19 cellular contexts compared by ENCODE assay signal in genomic region chr10:69896601-69897000, GRCh38.
DNase-seq lines count a peak whose midpoint lies in the region; ATAC-seq and TF ChIP-seq lines count a peak whose summit lies in the region.
"Had no signal": no experiment of that assay in that cellular context is flagged by ENCODE, and none has a peak within 500 bp of the region (broad histone marks: within the 10 kb centered on the region; RNA-seq: fewer than 3 reads in every experiment).

No MANE protein-coding gene starts in this region.

- POLR2A ChIA-PET in CD8-positive, alpha-beta memory T cell (lab: Charles Lee): interaction anchor here (0.7 kb wide), 1 partner anchor 1120 kb away, joined by 5 read pairs; no protein-coding TSS in a partner anchor

- H3K27me3 ChIP-seq in GM23338 (ENCODE audit: insufficient read depth): no peaks in the 10 kb centered on the region
- no peaks in the 10 kb centered on the region for H3K27me3 ChIP-seq in fibroblast of lung (ENCODE audit: control insufficient read depth, insufficient read depth, low read length)
- H3K27me3 ChIP-seq in gastrocnemius medialis: no peaks in the 10 kb centered on the region
- H3K27me3 ChIP-seq in testis: no peaks in the 10 kb centered on the region
- no peaks in the 10 kb centered on the region for H3K27me3 ChIP-seq in CD8-positive, alpha-beta memory T cell (ENCODE audit: insufficient read depth, low read length, poor library complexity, severe bottlenecking)
- H3K27me3 ChIP-seq: cardiac muscle cell, dorsolateral prefrontal cortex, thyroid gland had no signal

- H3K4me2 ChIP-seq in GM23338 (no peak overlapping the region), fibroblast of lung (ENCODE audit: extremely low read depth, insufficient read depth, low read length) (no peak overlapping the region)

- ATAC-seq in GM23338 (peak; percentile 72), gastrocnemius medialis (no peak)
- ATAC-seq: activated CD4-positive, alpha-beta T cell treated with anti-CD3 and anti-CD28 coated beads for 36 hours; stimulated activated memory B cell treated with anti-CD40 and anti-IgM and Interleukin-4, amounts not matched to agents 10 μg/mL and 1 μg/mL and 100 μg/mL, for 72 hours had no signal

- H3K9ac ChIP-seq in fibroblast of lung (ENCODE audit: insufficient read depth, low read length): no peak overlapping the region

- H2AFZ ChIP-seq in GM23338 (no peak overlapping the region), fibroblast of lung (ENCODE audit: low read length) (no peak overlapping the region)

- H3K27ac ChIP-seq in GM23338 (ENCODE audit: low read depth): no peak overlapping the region
- peak overlapping the region; percentile 72 for H3K27ac ChIP-seq in fibroblast of lung (ENCODE audit: insufficient read depth, low read length)
- peak overlapping the region in 3 of 4 donors; percentile 27 to 56 (median 52) for H3K27ac ChIP-seq in gastrocnemius medialis
- no peak overlapping the region for H3K27ac ChIP-seq in testis
- no peak overlapping the region for H3K27ac ChIP-seq in CD8-positive, alpha-beta memory T cell (ENCODE audit: low read depth, low read length)
- H3K27ac ChIP-seq: cardiac muscle cell, epithelial cell of prostate, thyroid gland had no signal

- H3K4me1 ChIP-seq in GM23338 (ENCODE audit: insufficient read depth) (peaks cover 13% of the 10 kb centered on the region), fibroblast of lung (ENCODE audit: control insufficient read depth, extremely low read depth, insufficient read depth, low read length) (peaks cover 6% of the 10 kb centered on the region), gastrocnemius medialis (peaks cover 15% of the 10 kb centered on the region in 2 donors), testis (no peaks in the 10 kb centered on the region)
- no peaks in the 10 kb centered on the region for H3K4me1 ChIP-seq in CD8-positive, alpha-beta memory T cell (ENCODE audit: insufficient read depth, low read length)
- H3K4me1 ChIP-seq: HAP-1 had no signal

- in situ Hi-C loops in gastrocnemius medialis (cut with MboI; ENCODE audit: low sequenced_read_pairs in 4 of 4): no loop called here

- H3K27me3 Mint-ChIP-seq in GM23338 (ENCODE audit: insufficient read depth, low read depth, poor library complexity): peaks cover 24% of the 10 kb centered on the region
- H3K27me3 Mint-ChIP-seq in CD8-positive, alpha-beta memory T cell: peaks cover 7 to 9% of the 10 kb centered on the region in 2 donors
- H3K27me3 Mint-ChIP-seq: activated CD4-positive, alpha-beta T cell treated with anti-CD3 and anti-CD28 coated beads for 36 hours; B cell; stimulated activated memory B cell treated with anti-CD40 and anti-IgM and Interleukin-4, amounts not matched to agents 10 μg/mL and 1 μg/mL and 100 μg/mL, for 72 hours had no signal

- H3K4me3 ChIP-seq in GM23338 (no peak overlapping the region), fibroblast of lung (replicated peaks in 1 of 4; ENCODE audit: control extremely low read depth in 1 of 4, insufficient read depth in 1 of 4, low read depth in 3 of 4, low read length in 4 of 4) (no peak overlapping the region), gastrocnemius medialis (no peak overlapping the region), testis (no peak overlapping the region)
- no peak overlapping the region for H3K4me3 ChIP-seq in CD8-positive, alpha-beta memory T cell (ENCODE audit: low read length)
- H3K4me3 ChIP-seq: cardiac muscle cell, dorsolateral prefrontal cortex, HAP-1, thyroid gland had no signal

- no peaks in the 10 kb centered on the region for H3K36me3 ChIP-seq in GM23338 (ENCODE audit: insufficient read depth)
- no peaks in the 10 kb centered on the region for H3K36me3 ChIP-seq in fibroblast of lung (ENCODE audit: control insufficient read depth, insufficient read depth, low read length)
- no peaks in the 10 kb centered on the region for H3K36me3 ChIP-seq in gastrocnemius medialis
- H3K36me3 ChIP-seq in testis (ENCODE audit: low read depth, missing control alignments): no peaks in the 10 kb centered on the region
- H3K36me3 ChIP-seq in CD8-positive, alpha-beta memory T cell (ENCODE audit: insufficient read depth, low read length): no peaks in the 10 kb centered on the region
- H3K36me3 ChIP-seq: HAP-1, thyroid gland had no signal

- H3K27ac Mint-ChIP-seq in GM23338: 0 out of 2 replicates have a peak overlapping the region, but pooled peaks have one; percentile 31
- H3K27ac Mint-ChIP-seq in CD8-positive, alpha-beta memory T cell: no peak overlapping the region
- H3K27ac Mint-ChIP-seq: activated CD4-positive, alpha-beta T cell treated with anti-CD3 and anti-CD28 coated beads for 36 hours; B cell; stimulated activated memory B cell treated with anti-CD40 and anti-IgM and Interleukin-4, amounts not matched to agents 10 μg/mL and 1 μg/mL and 100 μg/mL, for 72 hours had no signal

- H3F3A ChIP-seq in GM23338 (replicated peaks; ENCODE audit: low read depth): no peaks in the 10 kb centered on the region

- DNase-seq in GM23338 (ENCODE audit: low spot score): no peak
- peak; percentile 1 for DNase-seq in NCI-H748 treated with DMSO at 0.1 percent for 48 hours (lab: John Stamatoyannopoulos, UW)
- DNase-seq in fibroblast of lung (ENCODE audit: low read depth in 2 of 2): no peak
- no peak for DNase-seq in gastrocnemius medialis
- no peak for DNase-seq in A172 (ENCODE audit: low spot score)
- no peak for DNase-seq in NK-92 treated with Interleukin-12 subunit alpha and Interleukin-12 subunit beta, amount 100 ng/mL, for 24 hours (lab: John Stamatoyannopoulos, UW)
- no peak for DNase-seq in testis
- no peak for DNase-seq in CD8-positive, alpha-beta memory T cell
- DNase-seq: activated CD4-positive, alpha-beta T cell treated with anti-CD3 and anti-CD28 coated beads for 36 hours; dorsolateral prefrontal cortex; NCI-H1092 treated with DMSO at 0.1 percent for 48 hours; NCI-H226; RPMI8226; thyroid gland had no signal

- 60 to 67% methylated on average over 9 to 10 of the region's 10 CpGs for WGBS in testis, 2 donors

- no peaks in the 10 kb centered on the region; the same call in 2 of the 3 replicates for H3K36me3 Mint-ChIP-seq in GM23338 (ENCODE audit: low read depth)
- H3K36me3 Mint-ChIP-seq in CD8-positive, alpha-beta memory T cell: no peaks in the 10 kb centered on the region
- H3K36me3 Mint-ChIP-seq: stimulated activated memory B cell treated with anti-CD40 and anti-IgM and Interleukin-4, amounts not matched to agents 10 μg/mL and 1 μg/mL and 100 μg/mL, for 72 hours had no signal

- H3K9me2 ChIP-seq in GM23338 (ENCODE audit: insufficient read depth): no peaks in the 10 kb centered on the region

- no peaks in the 10 kb centered on the region for H3K9me3 ChIP-seq in fibroblast of lung (ENCODE audit: control insufficient read depth, insufficient read depth, low read depth, low read length)
- H3K9me3 ChIP-seq in gastrocnemius medialis: no peaks in the 10 kb centered on the region
- H3K9me3 ChIP-seq in testis: no peaks in the 10 kb centered on the region
- H3K9me3 ChIP-seq in CD8-positive, alpha-beta memory T cell (ENCODE audit: low read length): no peaks in the 10 kb centered on the region
- H3K9me3 ChIP-seq: HAP-1, thyroid gland had no signal

- TF ChIP-seq CTCF in GM23338 (conservative IDR thresholded peaks at IDR 0.05; ENCODE audit: low read depth in 2 of 2): no peak
- TF ChIP-seq CTCF in fibroblast of lung (conservative IDR thresholded peaks at IDR 0.05 in 1 of 2, IDR thresholded peaks at IDR 0.05 in 1 of 2; ENCODE audit: low read depth in 1 of 2, low read length in 2 of 2): no peak
- no peak for TF ChIP-seq CTCF in gastrocnemius medialis (IDR thresholded peaks at IDR 0.05 in 4 of 5, conservative IDR thresholded peaks at IDR 0.05 in 1 of 5)
- TF ChIP-seq CTCF in testis (IDR thresholded peaks at IDR 0.05): no peak

- TF ChIP-seq POLR2A in gastrocnemius medialis (IDR thresholded peaks at IDR 0.05): no peak
- no peak for TF ChIP-seq POLR2A in testis (IDR thresholded peaks at IDR 0.05)

- intact Hi-C loops in gastrocnemius medialis (cut with DNase I; ENCODE audit: low total_unique reads) (no loop called here), testis (cut with DNase I; ENCODE audit: low total_unique reads) (no loop called here)

- no peaks in the 10 kb centered on the region for H4K20me1 ChIP-seq in GM23338 (replicated peaks; ENCODE audit: insufficient read depth)
- no peaks in the 10 kb centered on the region for H4K20me1 ChIP-seq in fibroblast of lung (ENCODE audit: control insufficient read depth, extremely low read depth, insufficient read depth, low read length)

- no peaks in the 10 kb centered on the region for H3K9me3 Mint-ChIP-seq in GM23338
- no peaks in the 10 kb centered on the region for H3K9me3 Mint-ChIP-seq in CD8-positive, alpha-beta memory T cell
- H3K9me3 Mint-ChIP-seq: stimulated activated memory B cell treated with anti-CD40 and anti-IgM and Interleukin-4, amounts not matched to agents 10 μg/mL and 1 μg/mL and 100 μg/mL, for 72 hours had no signal

- peaks cover 38% of the 10 kb centered on the region for H3K4me1 Mint-ChIP-seq in GM23338
- no peaks in the 10 kb centered on the region for H3K4me1 Mint-ChIP-seq in CD8-positive, alpha-beta memory T cell
- H3K4me1 Mint-ChIP-seq: activated CD4-positive, alpha-beta T cell treated with anti-CD3 and anti-CD28 coated beads for 36 hours; B cell; stimulated activated memory B cell treated with anti-CD40 and anti-IgM and Interleukin-4, amounts not matched to agents 10 μg/mL and 1 μg/mL and 100 μg/mL, for 72 hours had no signal

- H3K79me2 ChIP-seq in GM23338 (replicated peaks; ENCODE audit: insufficient read depth) (no peaks in the 10 kb centered on the region), fibroblast of lung (ENCODE audit: control insufficient read depth, insufficient read depth, low read length) (no peaks in the 10 kb centered on the region)

- CTCF ChIA-PET in CD8-positive, alpha-beta memory T cell (lab: Charles Lee): no interaction called here

- no peak overlapping the region; the same call in 2 of the 3 replicates for H3K4me3 Mint-ChIP-seq in GM23338
- H3K4me3 Mint-ChIP-seq in CD8-positive, alpha-beta memory T cell: no peak overlapping the region
- H3K4me3 Mint-ChIP-seq: activated CD4-positive, alpha-beta T cell treated with anti-CD3 and anti-CD28 coated beads for 36 hours; B cell; stimulated activated memory B cell treated with anti-CD40 and anti-IgM and Interleukin-4, amounts not matched to agents 10 μg/mL and 1 μg/mL and 100 μg/mL, for 72 hours had no signal

TF ChIP-seq in GM23338, 12 proteins besides CTCF, POLR2A, EP300 and RAD21 (continues in another document):
- TF ChIP-seq EZH2phosphoT487 (IDR thresholded peaks at IDR 0.05; ENCODE audit: unreplicated experiment) (no peak), CREB1 (CRISPR knock-in tag; IDR thresholded peaks at IDR 0.05; ENCODE audit: low read depth) (no peak)

Comparison
In these comparisons a context has a peak if more than half of its experiments do, and no peak if none do; other contexts are left out.
1. H3K27ac ChIP-seq: peak in fibroblast of lung (single experiment) and gastrocnemius medialis (3 of 4); none in GM23338 (single experiment), testis (0 of 2) and CD8-positive, alpha-beta memory T cell (single experiment).